Comparison of ENCODE assay signal across 8 cellular contexts in the genomic region with DNA sequence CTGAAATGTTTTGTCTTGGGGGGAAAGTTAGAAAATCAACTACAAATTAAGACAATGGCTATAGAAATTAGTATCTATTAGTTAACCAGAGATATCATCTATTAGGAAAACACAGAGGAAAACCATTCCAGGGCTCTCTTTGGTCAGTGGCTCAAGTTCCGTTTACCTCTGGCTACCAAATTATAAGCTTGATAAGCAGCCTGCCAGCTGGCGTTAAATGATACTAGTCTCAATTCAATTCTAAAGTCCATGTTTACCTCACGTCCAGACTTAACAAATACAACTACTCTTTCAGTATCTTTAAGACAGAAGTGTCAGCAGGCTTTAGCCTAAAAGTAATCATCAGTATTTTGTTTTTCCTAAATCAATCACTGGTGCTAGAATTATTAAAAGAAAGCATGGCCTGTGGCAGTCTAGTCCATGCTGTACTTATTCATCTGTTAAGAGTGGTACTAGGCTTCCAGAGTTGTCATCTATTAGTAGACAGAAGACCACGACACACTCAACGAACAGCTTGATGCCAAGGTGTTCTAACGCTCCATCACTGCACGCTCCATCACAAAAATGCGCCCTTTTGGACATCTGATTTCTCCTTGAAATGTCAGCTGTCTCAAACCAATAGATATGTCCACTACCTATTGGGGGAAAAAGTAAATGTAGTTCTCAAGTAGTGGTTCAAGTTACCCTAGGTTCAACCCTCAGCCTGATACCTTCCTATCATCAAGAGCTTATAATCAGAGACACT. TPM values are rescaled to one million over a fixed set of nuclear protein-coding genes. Genes with fewer than 3 reads are reported as not detected.
DNase-seq lines count a peak whose midpoint lies in the region; ATAC-seq lines count a peak whose summit lies in the region.

No MANE protein-coding gene starts in this region.

- peaks cover 20% of the 10 kb centered on the region for H3K36me3 ChIP-seq in HUES6 (ENCODE audit: control insufficient read depth, insufficient read depth, low read length)

- peak; percentile 2 for ATAC-seq in GM18502 (IDR thresholded peaks at IDR 0.05; ENCODE audit: poor library complexity, unreplicated experiment)
- ATAC-seq in stimulated activated naive B cell treated with anti-CD40 and anti-IgM and Interleukin-4, amounts not matched to agents 10 μg/mL and 1 μg/mL and 100 μg/mL, for 72 hours (replicated peaks) = no peak

- peaks cover 42% of the 10 kb centered on the region for H3K36me3 Mint-ChIP-seq in activated T-helper 1 cell treated with anti-CD3 and anti-CD28 coated beads, Interleukin-12 subunit alpha, Interleukin-12 subunit beta, Interleukin-2, Interleukin-4 antibody, amounts not matched to agents 30 ng/mL and 10 ng/mL and 1 ng/mL, durations not matched to agents 14 hours and 24 hours and 36 hours (ENCODE audit: low read depth)
- peaks cover 7 to 12% of the 10 kb centered on the region in 2 donors for H3K36me3 Mint-ChIP-seq in stimulated activated naive B cell treated with anti-CD40 and anti-IgM and Interleukin-4, amounts not matched to agents 10 μg/mL and 1 μg/mL and 100 μg/mL, for 72 hours

- peak overlapping the region; percentile 97 for H3K27ac Mint-ChIP-seq in activated T-helper 1 cell treated with anti-CD3 and anti-CD28 coated beads, Interleukin-12 subunit alpha, Interleukin-12 subunit beta, Interleukin-2, Interleukin-4 antibody, amounts not matched to agents 30 ng/mL and 10 ng/mL and 1 ng/mL, durations not matched to agents 14 hours and 24 hours and 36 hours
- peak overlapping the region; percentile 97 for H3K27ac Mint-ChIP-seq in stimulated activated naive B cell treated with anti-CD40 and anti-IgM and Interleukin-4, amounts not matched to agents 10 μg/mL and 1 μg/mL and 100 μg/mL, for 72 hours

- peaks cover 3% of the 10 kb centered on the region for H3K9me3 Mint-ChIP-seq in activated T-helper 1 cell treated with anti-CD3 and anti-CD28 coated beads, Interleukin-12 subunit alpha, Interleukin-12 subunit beta, Interleukin-2, Interleukin-4 antibody, amounts not matched to agents 30 ng/mL and 10 ng/mL and 1 ng/mL, durations not matched to agents 14 hours and 24 hours and 36 hours
- no peaks in the 10 kb centered on the region for H3K9me3 Mint-ChIP-seq in stimulated activated naive B cell treated with anti-CD40 and anti-IgM and Interleukin-4, amounts not matched to agents 10 μg/mL and 1 μg/mL and 100 μg/mL, for 72 hours

- peak overlapping the region; percentile 99 for H3K9ac ChIP-seq in HUES6 (ENCODE audit: low read length)

- DNase-seq in activated T-helper 1 cell treated with anti-CD3 and anti-CD28 coated beads, Interleukin-12 subunit alpha, Interleukin-12 subunit beta, Interleukin-2, Interleukin-4 antibody, amounts not matched to agents 30 ng/mL and 10 ng/mL and 1 ng/mL, durations not matched to agents 14 hours and 24 hours and 36 hours (ENCODE audit: low spot score) = no peak
- no peak for DNase-seq in stimulated activated naive B cell treated with anti-CD40 and anti-IgM and Interleukin-4, amounts not matched to agents 10 μg/mL and 1 μg/mL and 100 μg/mL, for 72 hours
- DNase-seq in occipital lobe (lab: John Stamatoyannopoulos, UW) = no peak
- DNase-seq in amniotic stem cell (lab: John Stamatoyannopoulos, UW) = no peak
- DNase-seq in T-helper 9 cell = no peak

- no peaks in the 10 kb centered on the region for H3K27me3 ChIP-seq in HUES6 (ENCODE audit: control insufficient read depth, insufficient read depth, low read length)

- H3K9me3 ChIP-seq in HUES6 (ENCODE audit: control insufficient read depth, insufficient read depth, low read depth, low read length) (no peaks in the 10 kb centered on the region), iPS-18c (ENCODE audit: control insufficient read depth, insufficient read depth, low read length) (no peaks in the 10 kb centered on the region)

- H3K4me1 Mint-ChIP-seq in activated T-helper 1 cell treated with anti-CD3 and anti-CD28 coated beads, Interleukin-12 subunit alpha, Interleukin-12 subunit beta, Interleukin-2, Interleukin-4 antibody, amounts not matched to agents 30 ng/mL and 10 ng/mL and 1 ng/mL, durations not matched to agents 14 hours and 24 hours and 36 hours (ENCODE audit: low read depth) = peaks cover 56% of the 10 kb centered on the region
- H3K4me1 Mint-ChIP-seq in stimulated activated naive B cell treated with anti-CD40 and anti-IgM and Interleukin-4, amounts not matched to agents 10 μg/mL and 1 μg/mL and 100 μg/mL, for 72 hours = peaks cover 29 to 50% of the 10 kb centered on the region in 2 donors

- H3K4me3 Mint-ChIP-seq in activated T-helper 1 cell treated with anti-CD3 and anti-CD28 coated beads, Interleukin-12 subunit alpha, Interleukin-12 subunit beta, Interleukin-2, Interleukin-4 antibody, amounts not matched to agents 30 ng/mL and 10 ng/mL and 1 ng/mL, durations not matched to agents 14 hours and 24 hours and 36 hours = peak overlapping the region; percentile 94
- H3K4me3 Mint-ChIP-seq in stimulated activated naive B cell treated with anti-CD40 and anti-IgM and Interleukin-4, amounts not matched to agents 10 μg/mL and 1 μg/mL and 100 μg/mL, for 72 hours = peak overlapping the region; percentile 93 to 95

- no peaks in the 10 kb centered on the region for H3K27me3 Mint-ChIP-seq in activated T-helper 1 cell treated with anti-CD3 and anti-CD28 coated beads, Interleukin-12 subunit alpha, Interleukin-12 subunit beta, Interleukin-2, Interleukin-4 antibody, amounts not matched to agents 30 ng/mL and 10 ng/mL and 1 ng/mL, durations not matched to agents 14 hours and 24 hours and 36 hours (ENCODE audit: insufficient read depth)
- no peaks in the 10 kb centered on the region for H3K27me3 Mint-ChIP-seq in stimulated activated naive B cell treated with anti-CD40 and anti-IgM and Interleukin-4, amounts not matched to agents 10 μg/mL and 1 μg/mL and 100 μg/mL, for 72 hours

- H3K27ac ChIP-seq in HUES6 (ENCODE audit: low read depth, low read length) = peak overlapping the region; percentile 98; the same call in 1 of the 2 replicates

- H3K4me3 ChIP-seq in HUES6 (ENCODE audit: low read depth, low read length) = peak overlapping the region; percentile 100
- peak overlapping the region; percentile 88 for H3K4me3 ChIP-seq in iPS-18c (ENCODE audit: insufficient read depth, low read depth, low read length)

- intact Hi-C loops in activated T-helper 1 cell treated with anti-CD3 and anti-CD28 coated beads, Interleukin-12 subunit alpha, Interleukin-12 subunit beta, Interleukin-2, Interleukin-4 antibody, amounts not matched to agents 30 ng/mL and 10 ng/mL and 1 ng/mL, durations not matched to agents 14 hours and 24 hours and 36 hours (cut with micrococcal nuclease) = loop anchor here (2.0 to 5.0 kb wide), 5 partner anchors 15 to 987 kb away; a partner anchor contains a TSS

- H3K4me1 ChIP-seq in HUES6 (ENCODE audit: control insufficient read depth, insufficient read depth, low read length) = peaks cover 32% of the 10 kb centered on the region

RNA-seq across cellular contexts. Expression of a gene that starts 1.5 kb away (rescaled TPM):
- total RNA-seq in activated T-helper 1 cell treated with anti-CD3 and anti-CD28 coated beads, Interleukin-12 subunit alpha, Interleukin-12 subunit beta, Interleukin-2, Interleukin-4 antibody, amounts not matched to agents 30 ng/mL and 10 ng/mL and 1 ng/mL, durations not matched to agents 14 hours and 24 hours and 36 hours = 207 and 225 TPM in 2 replicates
- 249 TPM for total RNA-seq in occipital lobe
